ENCODE assay signal across 23 cellular contexts in genomic region chr4:77232653-77233052, GRCh38.
DNase-seq lines count a peak whose midpoint lies in the region; ATAC-seq and TF ChIP-seq lines count a peak whose summit lies in the region.
"Had no signal": no experiment of that assay in that cellular context is flagged by ENCODE, and none has a peak within 500 bp of the region (broad histone marks: within the 10 kb centered on the region; RNA-seq: fewer than 3 reads in every experiment).

No MANE protein-coding gene starts in this region.

- H3K4me3 Mint-ChIP-seq in Caco-2 (ENCODE audit: unreplicated experiment): no peak overlapping the region
- H3K4me3 Mint-ChIP-seq: activated CD8-positive, alpha-beta T cell treated with anti-CD3 and anti-CD28 coated beads, Interleukin-2, amount 10 ng/mL, durations not matched to agents 7 days and 5 days; activated naive CD8-positive, alpha-beta T cell treated with anti-CD3 and anti-CD28 coated beads for 36 hours; activated T-cell treated with anti-CD3 and anti-CD28 coated beads, Interleukin-2, amount 50 U/mL, for 72 hours; mesothelial cell of epicardium; WTC11 had no signal

- H3K4me1 ChIP-seq in Caco-2: no peaks in the 10 kb centered on the region
- H3K4me1 ChIP-seq: A549 had no signal

- intact Hi-C loops in Caco-2 (cut with micrococcal nuclease; ENCODE audit: unreplicated experiment): no loop called here

- no peaks in the 10 kb centered on the region for H3K9me3 Mint-ChIP-seq in Caco-2 (ENCODE audit: unreplicated experiment)
- H3K9me3 Mint-ChIP-seq: activated naive CD8-positive, alpha-beta T cell treated with anti-CD3 and anti-CD28 coated beads for 36 hours; activated T-cell treated with anti-CD3 and anti-CD28 coated beads, Interleukin-2, amount 50 U/mL, for 72 hours had no signal

- no peak overlapping the region for H3K4me3 ChIP-seq in Caco-2 (ENCODE audit: low read depth, low read length)
- H3K4me3 ChIP-seq: A549; BLaER1 treated with 17β-estradiol and CSF1 and Interleukin-3, amounts not matched to agents 10 nM and 100 nM; cardiac muscle cell; esophagus muscularis mucosa had no signal

- H3K27me3 Mint-ChIP-seq in Caco-2 (ENCODE audit: insufficient read depth, unreplicated experiment): peaks cover 9% of the 10 kb centered on the region
- H3K27me3 Mint-ChIP-seq: activated naive CD8-positive, alpha-beta T cell treated with anti-CD3 and anti-CD28 coated beads for 36 hours had no signal

- no peaks in the 10 kb centered on the region for H3K4me1 Mint-ChIP-seq in Caco-2 (ENCODE audit: low read depth, unreplicated experiment)
- H3K4me1 Mint-ChIP-seq: activated naive CD8-positive, alpha-beta T cell treated with anti-CD3 and anti-CD28 coated beads for 36 hours; mesothelial cell of epicardium; WTC11 had no signal

- H3K27me3 ChIP-seq in Caco-2 (replicated peaks; ENCODE audit: control insufficient read depth, insufficient read depth, low read length): no peaks in the 10 kb centered on the region; the same call in 1 of the 2 replicates
- H3K27me3 ChIP-seq: BLaER1 treated with 17β-estradiol and CSF1 and Interleukin-3, amounts not matched to agents 10 nM and 100 nM had no signal

- no peak for TF ChIP-seq CTCF in Caco-2 (IDR thresholded peaks at IDR 0.05; ENCODE audit: insufficient read depth in 1 of 2, low read depth in 1 of 2, low read length in 1 of 2, severe bottlenecking in 1 of 2, unreplicated experiment in 1 of 2)

- H3K36me3 Mint-ChIP-seq in Caco-2 (ENCODE audit: insufficient read depth, unreplicated experiment): no peaks in the 10 kb centered on the region
- H3K36me3 Mint-ChIP-seq: activated naive CD8-positive, alpha-beta T cell treated with anti-CD3 and anti-CD28 coated beads for 36 hours; mesothelial cell of epicardium had no signal

- DNase-seq in Caki2 (ENCODE audit: low read depth): peak; percentile 11
- peak; percentile 17 for DNase-seq in LHCN-M2 (ENCODE audit: low read depth)
- DNase-seq in astrocyte of the hippocampus (ENCODE audit: low read depth, low spot score): peak; percentile 45
- peak; percentile 65 for DNase-seq in islet precursor cell
- DNase-seq in germinal center (ENCODE audit: low spot score): no peak
- no peak for DNase-seq in Caco-2
- DNase-seq in middle frontal gyrus (ENCODE audit: extremely low spot score, low spot score): no peak
- DNase-seq: activated CD8-positive, alpha-beta T cell treated with anti-CD3 and anti-CD28 coated beads, Interleukin-2, amount 10 ng/mL, durations not matched to agents 7 days and 5 days; activated naive CD8-positive, alpha-beta T cell treated with anti-CD3 and anti-CD28 coated beads for 36 hours; activated T-cell treated with anti-CD3 and anti-CD28 coated beads, Interleukin-2, amount 50 U/mL, for 72 hours; DMS153; NCI-H1694; NCI-H446; SIG-M5; stimulated activated CD4-positive, alpha-beta T cell treated with anti-CD3 and anti-CD28 coated beads, Interleukin-12 subunit alpha, Interleukin-12 subunit beta, amount 100 ng/mL, for 4 hours; T-helper 2 cell had no signal

- no peak overlapping the region for H3K27ac Mint-ChIP-seq in Caco-2 (ENCODE audit: unreplicated experiment)
- H3K27ac Mint-ChIP-seq: activated CD8-positive, alpha-beta T cell treated with anti-CD3 and anti-CD28 coated beads, Interleukin-2, amount 10 ng/mL, durations not matched to agents 7 days and 5 days; activated naive CD8-positive, alpha-beta T cell treated with anti-CD3 and anti-CD28 coated beads for 36 hours; activated T-cell treated with anti-CD3 and anti-CD28 coated beads, Interleukin-2, amount 50 U/mL, for 72 hours; mesothelial cell of epicardium; WTC11 had no signal

- H3K9me3 ChIP-seq in Caco-2: no peaks in the 10 kb centered on the region
- H3K9me3 ChIP-seq: A549 had no signal

- no TSS peak for BruUV-seq in Caco-2 (replicated peaks; lab: Mats Ljungman, UMichigan)

- no peaks in the 10 kb centered on the region for H3K36me3 ChIP-seq in Caco-2 (ENCODE audit: control insufficient read depth, insufficient read depth, low read length)
- H3K36me3 ChIP-seq: cardiac muscle cell, esophagus muscularis mucosa had no signal

- CTCF ChIA-PET in Caco-2 (lab: Charles Lee): no interaction called here

- in situ Hi-C loops in Caki2 (cut with HindIII; ENCODE audit: low pct_unique_long_range_greater_than_20kb, low sequenced_read_pairs): no loop called here

- ATAC-seq in GM19397 (IDR thresholded peaks at IDR 0.05; ENCODE audit: unreplicated experiment): no peak
- ATAC-seq: A549; activated CD8-positive, alpha-beta T cell treated with anti-CD3 and anti-CD28 coated beads, Interleukin-2, amount 10 ng/mL, durations not matched to agents 7 days and 5 days; activated T-cell treated with anti-CD3 and anti-CD28 coated beads, Interleukin-2, amount 50 U/mL, for 72 hours; WTC11 had no signal

- POLR2A ChIA-PET in Caco-2 (lab: Charles Lee): no interaction called here

Comparison
In these comparisons a context has a peak if more than half of its experiments do, and no peak if none do; other contexts are left out.
1. DNase-seq: peak in Caki2 (single experiment), LHCN-M2 (single experiment), astrocyte of the hippocampus (single experiment) and islet precursor cell (single experiment); none in germinal center (single experiment), Caco-2 (0 of 2) and middle frontal gyrus (single experiment).